In the genomic region with DNA sequence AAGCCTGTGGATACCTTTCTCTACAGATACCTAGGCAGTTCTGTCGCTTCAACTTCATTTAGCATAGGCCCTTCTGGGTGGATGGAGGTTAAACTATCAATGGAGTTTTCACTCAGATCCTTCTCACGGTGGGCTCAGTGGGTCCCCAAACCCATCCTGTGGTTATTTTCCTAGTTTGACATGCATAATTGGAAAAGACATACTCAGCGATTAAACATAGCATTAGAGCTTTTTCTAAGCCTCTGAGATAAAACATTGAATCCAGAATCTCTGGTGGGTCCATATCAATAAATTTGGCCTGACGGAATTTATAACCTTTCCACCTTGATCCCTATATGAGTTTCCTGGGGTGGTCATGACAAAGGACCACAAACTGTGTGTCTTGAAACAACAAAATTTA, we compare ENCODE assay signal across 18 cellular contexts. TPM values are rescaled to one million over a fixed set of nuclear protein-coding genes. Genes with fewer than 3 reads are reported as not detected.
DNase-seq lines count a peak whose midpoint lies in the region; ATAC-seq and TF ChIP-seq lines count a peak whose summit lies in the region.
"Had no signal": no experiment of that assay in that cellular context is flagged by ENCODE, and none has a peak within 500 bp of the region (broad histone marks: within the 10 kb centered on the region; RNA-seq: fewer than 3 reads in every experiment).

No MANE protein-coding gene starts in this region.

- no peak overlapping the region for H2AFZ ChIP-seq in OCI-LY7 (ENCODE audit: low read length)

- H3K4me2 ChIP-seq in OCI-LY7 (ENCODE audit: low read length), result peak overlapping the region; percentile 97

- TF ChIP-seq CTCF in OCI-LY7 (conservative IDR thresholded peaks at IDR 0.05; ENCODE audit: low read length) (no peak), esophagus squamous epithelium (IDR thresholded peaks at IDR 0.05) (no peak)

- no peaks in the 10 kb centered on the region for H3K27me3 Mint-ChIP-seq in activated naive CD4-positive, alpha-beta T cell treated with anti-CD3 and anti-CD28 coated beads, Interleukin-2, amount 50 U/mL, for 24 hours
- no peaks in the 10 kb centered on the region for H3K27me3 Mint-ChIP-seq in stimulated activated naive CD8-positive, alpha-beta T cell treated with anti-CD3 and anti-CD28 coated beads, Interleukin-15, amount 100 ng/mL, for 72 hours
- H3K27me3 Mint-ChIP-seq: activated CD4-positive, alpha-beta T cell treated with anti-CD3 and anti-CD28 coated beads, Interleukin-2, amount 10 ng/mL, durations not matched to agents 24 days and 14 days had no signal

- H3K27ac ChIP-seq in OCI-LY7 (ENCODE audit: low read depth, low read length, poor library complexity, severe bottlenecking), result no peak overlapping the region
- H3K27ac ChIP-seq in esophagus squamous epithelium, result peak overlapping the region in 3 of 4 donors; percentile 91 to 99 (median 98)
- H3K27ac ChIP-seq in aorta (ENCODE audit: low read depth in 1 of 2, low read length in 2 of 2), result no peak overlapping the region
- no peak overlapping the region for H3K27ac ChIP-seq in caudate nucleus (ENCODE audit: low read depth, low read length)

- no peak for TF ChIP-seq POLR2A in esophagus squamous epithelium (IDR thresholded peaks at IDR 0.05)

- no peaks in the 10 kb centered on the region for H3K36me3 Mint-ChIP-seq in activated naive CD4-positive, alpha-beta T cell treated with anti-CD3 and anti-CD28 coated beads, Interleukin-2, amount 50 U/mL, for 24 hours

- H4K20me1 ChIP-seq in OCI-LY7 (ENCODE audit: insufficient read depth, low read length), result peaks cover 20% of the 10 kb centered on the region

- POLR2A ChIA-PET in OCI-LY7 (lab: Charles Lee), result no interaction called here

- H3K4me3 ChIP-seq in OCI-LY7 (ENCODE audit: low read depth, low read length, poor library complexity, severe bottlenecking) (peak overlapping the region; percentile 87), esophagus squamous epithelium (no peak overlapping the region), aorta (ENCODE audit: low read length in 2 of 2) (no peak overlapping the region)

- intact Hi-C loops in OCI-LY7 (cut with micrococcal nuclease; ENCODE audit: unreplicated experiment), result loop anchor here (10.0 kb wide), 2 partner anchors 488 to 1802 kb away; partner anchors contain the start of gene ZNF622
- intact Hi-C loops in esophagus squamous epithelium (cut with DNase I), result no loop called here
- intact Hi-C loops in aorta (cut with DNase I), result no loop called here
- intact Hi-C loops in sciatic nerve (cut with DNase I), result no loop called here

- peak overlapping the region; percentile 96 for H3K4me3 Mint-ChIP-seq in activated naive CD4-positive, alpha-beta T cell treated with anti-CD3 and anti-CD28 coated beads, Interleukin-2, amount 50 U/mL, for 24 hours
- H3K4me3 Mint-ChIP-seq in stimulated activated naive CD8-positive, alpha-beta T cell treated with anti-CD3 and anti-CD28 coated beads, Interleukin-15, amount 100 ng/mL, for 72 hours, result peak overlapping the region; percentile 96

- H3K9me3 Mint-ChIP-seq in activated naive CD4-positive, alpha-beta T cell treated with anti-CD3 and anti-CD28 coated beads, Interleukin-2, amount 50 U/mL, for 24 hours, result no peaks in the 10 kb centered on the region
- H3K9me3 Mint-ChIP-seq in stimulated activated naive CD8-positive, alpha-beta T cell treated with anti-CD3 and anti-CD28 coated beads, Interleukin-15, amount 100 ng/mL, for 72 hours, result no peaks in the 10 kb centered on the region
- H3K9me3 Mint-ChIP-seq: endodermal cell had no signal

- H3K27me3 ChIP-seq in esophagus squamous epithelium (no peaks in the 10 kb centered on the region), aorta (ENCODE audit: control insufficient read depth in 1 of 2, insufficient read depth in 2 of 2, low read length in 1 of 2) (no peaks in the 10 kb centered on the region)
- H3K27me3 ChIP-seq: neutrophil, upper lobe of right lung had no signal

- CTCF ChIA-PET in OCI-LY7 (lab: Charles Lee; ENCODE audit: unreplicated experiment), result no interaction called here

- peaks cover 56% of the 10 kb centered on the region for H3K4me1 Mint-ChIP-seq in activated naive CD4-positive, alpha-beta T cell treated with anti-CD3 and anti-CD28 coated beads, Interleukin-2, amount 50 U/mL, for 24 hours
- H3K4me1 Mint-ChIP-seq in stimulated activated naive CD8-positive, alpha-beta T cell treated with anti-CD3 and anti-CD28 coated beads, Interleukin-15, amount 100 ng/mL, for 72 hours, result peaks cover 72% of the 10 kb centered on the region

- WGBS in esophagus squamous epithelium, 2 donors, result 96 to 97% methylated on average over 4 of the region's 4 CpGs
- 96 to 97% methylated on average over 4 of the region's 4 CpGs for WGBS in aorta, 2 donors

- ATAC-seq in stimulated activated naive CD8-positive, alpha-beta T cell treated with anti-CD3 and anti-CD28 coated beads, Interleukin-15, amount 100 ng/mL, for 72 hours, result no peak
- ATAC-seq in aorta (ENCODE audit: low FRiP score) (no peak), sciatic nerve (no peak)
- ATAC-seq: lower lobe of right lung, upper lobe of right lung had no signal

- no peaks in the 10 kb centered on the region; the same call in 1 of the 2 replicates for H3K9me3 ChIP-seq in OCI-LY7 (ENCODE audit: low read length)
- no peaks in the 10 kb centered on the region for H3K9me3 ChIP-seq in esophagus squamous epithelium
- H3K9me3 ChIP-seq in aorta (ENCODE audit: control insufficient read depth, low read length), result no peaks in the 10 kb centered on the region
- H3K9me3 ChIP-seq: lower lobe of right lung, neutrophil, upper lobe of right lung had no signal

- no peak overlapping the region for H3K27ac Mint-ChIP-seq in activated naive CD4-positive, alpha-beta T cell treated with anti-CD3 and anti-CD28 coated beads, Interleukin-2, amount 50 U/mL, for 24 hours
- no peak overlapping the region for H3K27ac Mint-ChIP-seq in stimulated activated naive CD8-positive, alpha-beta T cell treated with anti-CD3 and anti-CD28 coated beads, Interleukin-15, amount 100 ng/mL, for 72 hours
- H3K27ac Mint-ChIP-seq: endodermal cell had no signal

- H3K9me2 ChIP-seq in OCI-LY7 (ENCODE audit: insufficient read depth, low read length), result no peaks in the 10 kb centered on the region

- BruUV-seq in OCI-LY7 (replicated peaks; lab: Mats Ljungman, UMichigan), result no TSS peak

- H3K4me1 ChIP-seq in OCI-LY7 (ENCODE audit: insufficient read depth, low read length, poor library complexity, severe bottlenecking) (peaks cover 49% of the 10 kb centered on the region), esophagus squamous epithelium (peaks cover 28 to 72% (median 45%) of the 10 kb centered on the region in 3 donors), aorta (ENCODE audit: control insufficient read depth in 1 of 2, insufficient read depth in 2 of 2, low read length in 2 of 2) (peaks cover 1 to 4% of the 10 kb centered on the region in 2 donors)

- DNase-seq in activated naive CD4-positive, alpha-beta T cell (lab: John Stamatoyannopoulos, UW), result no peak
- DNase-seq in OCI-LY7 (ENCODE audit: low spot score), result no peak
- DNase-seq in esophagus squamous epithelium (lab: John Stamatoyannopoulos, UW), result no peak
- DNase-seq in stimulated activated naive CD8-positive, alpha-beta T cell treated with anti-CD3 and anti-CD28 coated beads, Interleukin-15, amount 100 ng/mL, for 72 hours, result no peak
- no peak for DNase-seq in aorta
- DNase-seq in caudate nucleus (lab: John Stamatoyannopoulos, UW), result no peak
- DNase-seq in sciatic nerve (ENCODE audit: low spot score), result no peak
- DNase-seq: activated CD4-positive, alpha-beta T cell treated with anti-CD3 and anti-CD28 coated beads, Interleukin-2, amount 10 ng/mL, durations not matched to agents 24 days and 14 days; activated effector memory CD4-positive, alpha-beta T cell treated with Interleukin-2 at 50 U/mL for 16 hours; DMS153; endodermal cell; foreskin melanocyte; lower lobe of right lung; NCI-H82; stimulated activated CD4-positive, alpha-beta T cell treated with anti-CD3 and anti-CD28 coated beads, Interleukin-4, amount 100 ng/mL, for 1 hour; upper lobe of right lung had no signal

- H3K36me3 ChIP-seq in OCI-LY7 (ENCODE audit: insufficient read depth, low read length), result peaks cover 19% of the 10 kb centered on the region
- no peaks in the 10 kb centered on the region for H3K36me3 ChIP-seq in esophagus squamous epithelium
- H3K36me3 ChIP-seq in aorta (ENCODE audit: control insufficient read depth in 1 of 2, insufficient read depth in 2 of 2, low read length in 1 of 2), result no peaks in the 10 kb centered on the region
- H3K36me3 ChIP-seq: lower lobe of right lung, neutrophil, upper lobe of right lung had no signal

- peaks cover 43% of the 10 kb centered on the region for H3K79me2 ChIP-seq in OCI-LY7 (ENCODE audit: insufficient read depth, low read depth, low read length)

RNA-seq across cellular contexts. Expression of gene OTULIN, which starts 1.8 kb away (rescaled TPM):
- 19.2 and 28.7 TPM in 2 replicates for total RNA-seq in OCI-LY7 (2014; rRNA removed; shearing (Covaris generic))
- total RNA-seq in OCI-LY7 (2022) (45.6 and 46.3 TPM in 2 replicates), esophagus squamous epithelium (10 to 100 TPM; 23.9 to 38.6 (median 34.5) TPM), aorta (10 to 100 TPM; 48.7 to 60.4 TPM), sciatic nerve (34.5 TPM)
- 10 to 100 TPM in 1 of 2 donors, 1 to 10 TPM in 1; 8.6 to 12.5 TPM for polyA plus RNA-seq in aorta

Comparison
In these comparisons a context has a peak if more than half of its experiments do, and no peak if none do; other contexts are left out.
1. H3K27ac ChIP-seq: peak in esophagus squamous epithelium (3 of 4); none in OCI-LY7 (single experiment), aorta (0 of 2) and caudate nucleus (single experiment).